Comparison of ENCODE assay signal across 8 cellular contexts in genomic region chr9:137242329-137243204, GRCh38. TPM values are rescaled to one million over a fixed set of nuclear protein-coding genes. Genes with fewer than 3 reads are reported as not detected.
A peak's percentile ranks its signal among the peaks of the same experiment; 100 is the strongest.
DNase-seq lines count a peak whose midpoint lies in the region; ATAC-seq and TF ChIP-seq lines count a peak whose summit lies in the region.

No MANE protein-coding gene starts in this region.

- H3K4me1 ChIP-seq in colonic mucosa = peaks cover 20% of the 10 kb centered on the region
- H3K4me1 ChIP-seq in naive thymus-derived CD4-positive, alpha-beta T cell (ENCODE audit: control insufficient read depth in 2 of 2, insufficient read depth in 2 of 2, low read length in 2 of 2) = peaks cover 11 to 15% of the 10 kb centered on the region in 2 donors

- DNase-seq in AG04449 (ENCODE audit: low read depth, low spot score) = no peak
- DNase-seq in colonic mucosa = peak; percentile 23
- no peak for DNase-seq in naive thymus-derived CD4-positive, alpha-beta T cell
- no peak for DNase-seq in RKO (ENCODE audit: low spot score)
- DNase-seq in dedifferentiated amniotic fluid mesenchymal stem cell (ENCODE audit: extremely low spot score) = no peak
- no peak for DNase-seq in NCI-H2196 (lab: John Stamatoyannopoulos, UW; ENCODE audit: unreplicated experiment)

- peak overlapping the region; percentile 96 to 97 for H3K9ac ChIP-seq in colonic mucosa (ENCODE audit: low read depth in 2 of 2, low read length in 2 of 2)

- CTCF ChIA-PET in AG04449 (lab: Yijun Ruan, JAX) = interaction anchor here (0.5 to 1.4 kb wide), 4 partner anchors 14 to 183 kb away, joined by 3 to 4 read pairs (median 4); partner anchors contain the start of genes ANAPC2 and SSNA1
- CTCF ChIA-PET in naive thymus-derived CD4-positive, alpha-beta T cell (lab: Charles Lee) = interaction anchor here (0.6 to 1.1 kb wide), 2 partner anchors 12 to 314 kb away, joined by 3 to 5 read pairs; no protein-coding TSS in a partner anchor

- H3K27me3 Mint-ChIP-seq in naive thymus-derived CD4-positive, alpha-beta T cell = peaks cover 0 to 4% (median 0%) of the 10 kb centered on the region in 5 donors

- peak overlapping the region; percentile 65 to 89 (median 84) for H3K4me3 Mint-ChIP-seq in naive thymus-derived CD4-positive, alpha-beta T cell

- ATAC-seq in naive thymus-derived CD4-positive, alpha-beta T cell = no peak
- ATAC-seq in HG03565 (IDR thresholded peaks at IDR 0.05; ENCODE audit: unreplicated experiment) = no peak

- H3K9me3 ChIP-seq in KOPT-K1 (ENCODE audit: insufficient read depth, low read length, poor library complexity, severe bottlenecking) (no peaks in the 10 kb centered on the region), colonic mucosa (no peaks in the 10 kb centered on the region)
- H3K9me3 ChIP-seq in naive thymus-derived CD4-positive, alpha-beta T cell (ENCODE audit: control insufficient read depth in 2 of 3, low read length in 3 of 3) = no peaks in the 10 kb centered on the region

- TF ChIP-seq CTCF in AG04449 (IDR thresholded peaks at IDR 0.05; ENCODE audit: insufficient read depth, low read length, missing control alignments) (no peak), colonic mucosa (IDR thresholded peaks at IDR 0.05) (no peak)

- H3K4me3 ChIP-seq in AG04449 (ENCODE audit: low read depth, low read length) (peak overlapping the region; percentile 78), colonic mucosa (peak overlapping the region; percentile 96)
- H3K4me3 ChIP-seq in naive thymus-derived CD4-positive, alpha-beta T cell (ENCODE audit: low read length) = peak overlapping the region; percentile 57

- H3K27me3 ChIP-seq in colonic mucosa = no peaks in the 10 kb centered on the region
- no peaks in the 10 kb centered on the region for H3K27me3 ChIP-seq in naive thymus-derived CD4-positive, alpha-beta T cell (ENCODE audit: control insufficient read depth in 2 of 2, insufficient read depth in 2 of 2, low read length in 2 of 2)

- peaks cover 0 to 9% (median 0%) of the 10 kb centered on the region in 11 donors for H3K9me3 Mint-ChIP-seq in naive thymus-derived CD4-positive, alpha-beta T cell

- intact Hi-C loops in colonic mucosa (cut with DNase I) = no loop called here
- intact Hi-C loops in naive thymus-derived CD4-positive, alpha-beta T cell (cut with micrococcal nuclease) = loop anchor here in 1 of 2 donors (5.0 kb wide), 1 partner anchor 830 kb away; the partner anchor contains the start of genes ENTR1 and PMPCA

- H3K4me1 Mint-ChIP-seq in naive thymus-derived CD4-positive, alpha-beta T cell = peaks cover 12 to 35% (median 21%) of the 10 kb centered on the region in 7 donors

- H3K36me3 Mint-ChIP-seq in naive thymus-derived CD4-positive, alpha-beta T cell = peaks cover 0 to 14% (median 4%) of the 10 kb centered on the region in 5 donors

- peak overlapping the region; percentile 71 for H3K27ac ChIP-seq in KOPT-K1 (ENCODE audit: low read depth, low read length, poor library complexity, severe bottlenecking)
- H3K27ac ChIP-seq in colonic mucosa = peak overlapping the region; percentile 89
- peak overlapping the region; percentile 63 for H3K27ac ChIP-seq in naive thymus-derived CD4-positive, alpha-beta T cell (ENCODE audit: low read depth, low read length)

- peaks cover 23% of the 10 kb centered on the region for H3K36me3 ChIP-seq in KOPT-K1 (ENCODE audit: insufficient read depth, low read length)
- H3K36me3 ChIP-seq in colonic mucosa = peaks cover 10% of the 10 kb centered on the region
- H3K36me3 ChIP-seq in naive thymus-derived CD4-positive, alpha-beta T cell (ENCODE audit: control insufficient read depth in 2 of 3, insufficient read depth in 3 of 3, low read length in 3 of 3) = peaks cover 0 to 19% (median 9%) of the 10 kb centered on the region in 3 experiments

- H3K27ac Mint-ChIP-seq in naive thymus-derived CD4-positive, alpha-beta T cell = peak overlapping the region; percentile 30 to 85 (median 65)

- POLR2A ChIA-PET in AG04449 (lab: Yijun Ruan, JAX) = interaction anchor here (0.6 to 7.4 kb wide), 12 partner anchors 11 to 437 kb away, joined by 3 to 164 read pairs (median 4); partner anchors contain the start of genes ANAPC2, MAN1B1, NELFB and SSNA1
- POLR2A ChIA-PET in naive thymus-derived CD4-positive, alpha-beta T cell (lab: Charles Lee) = interaction anchor here (0.9 to 10.7 kb wide), 7 partner anchors 11 to 156 kb away, joined by 3 to 168 read pairs (median 4); partner anchors contain the start of genes CYSRT1, DPP7, MAN1B1 and NELFB

RNA-seq across cellular contexts. Expression of gene TUBB4B, which starts 1.5 kb away (rescaled TPM):
- total RNA-seq in colonic mucosa = 100 to 1,000 TPM; 303 to 779 TPM
- 100 to 1,000 TPM in 1 of 5 experiments, 10 to 100 TPM in 4; 44.2 to 260 (median 87.5) TPM for total RNA-seq in naive thymus-derived CD4-positive, alpha-beta T cell
- polyA plus RNA-seq in naive thymus-derived CD4-positive, alpha-beta T cell = 10 to 100 TPM; 17.5 to 49.9 TPM

RNA-seq across cellular contexts. Expression of gene STPG3, which starts 8.5 kb away (rescaled TPM):
- not detected for total RNA-seq in colonic mucosa
- total RNA-seq in naive thymus-derived CD4-positive, alpha-beta T cell = not detected
- not detected for polyA plus RNA-seq in naive thymus-derived CD4-positive, alpha-beta T cell

RNA-seq across cellular contexts. Expression of gene SLC34A3, which starts 11.9 kb away (rescaled TPM):
- not detected for total RNA-seq in colonic mucosa
- total RNA-seq in naive thymus-derived CD4-positive, alpha-beta T cell = under 1 TPM in 2 of 5 experiments, not detected in 3; 0.16 TPM
- not detected for polyA plus RNA-seq in naive thymus-derived CD4-positive, alpha-beta T cell

RNA-seq across cellular contexts. Expression of gene NELFB, which starts 12.6 kb away (rescaled TPM):
- total RNA-seq in colonic mucosa = 10 to 100 TPM; 62.1 to 87.1 TPM
- 10 to 100 TPM; 33.4 to 64.2 (median 38.9) TPM for total RNA-seq in naive thymus-derived CD4-positive, alpha-beta T cell
- polyA plus RNA-seq in naive thymus-derived CD4-positive, alpha-beta T cell = 10 to 100 TPM; 22.9 to 36.5 TPM

RNA-seq across cellular contexts. Expression of gene RNF224, which starts 15.3 kb away (rescaled TPM):
- total RNA-seq in colonic mucosa = not detected
- under 1 TPM in 1 of 5 experiments, not detected in 4; 0.12 TPM for total RNA-seq in naive thymus-derived CD4-positive, alpha-beta T cell
- not detected for polyA plus RNA-seq in naive thymus-derived CD4-positive, alpha-beta T cell
